Comparison of ENCODE assay signal across 11 cellular contexts in genomic region chrX:48854898-48855297, GRCh38. TPM values are rescaled to one million over a fixed set of nuclear protein-coding genes. Genes with fewer than 3 reads are reported as not detected.
DNase-seq lines count a peak whose midpoint lies in the region; ATAC-seq, FAIRE-seq and TF ChIP-seq lines count a peak whose summit lies in the region.
"Had no signal": no experiment of that assay in that cellular context is flagged by ENCODE, and none has a peak within 500 bp of the region (broad histone marks: within the 10 kb centered on the region; RNA-seq: fewer than 3 reads in every experiment).

No MANE protein-coding gene starts in this region.

- peak overlapping the region; percentile 39 for H3K4me3 Mint-ChIP-seq in WTC11
- H3K4me3 Mint-ChIP-seq: neural crest cell had no signal

- DNase-seq in D721Med (ENCODE audit: insufficient read length, low spot score): no peak
- DNase-seq in KBM-7: peak; percentile 61
- peak; percentile 20 for DNase-seq in WTC11 (ENCODE audit: low spot score)
- peak; percentile 15 for DNase-seq in iris pigment epithelial cell (ENCODE audit: low read depth)
- no peak for DNase-seq in occipital lobe (lab: John Stamatoyannopoulos, UW)
- DNase-seq in EL: no peak
- DNase-seq: Karpas-422, thyroid gland had no signal

- peaks cover 22% of the 10 kb centered on the region for H3K9me3 Mint-ChIP-seq in WTC11

- no peak for ATAC-seq in WTC11
- no peak for ATAC-seq in HG02852 (IDR thresholded peaks at IDR 0.05; ENCODE audit: unreplicated experiment)
- ATAC-seq in GM19035 (IDR thresholded peaks at IDR 0.05; ENCODE audit: unreplicated experiment): no peak

- H3K36me3 Mint-ChIP-seq in WTC11: peaks cover 17% of the 10 kb centered on the region

- H3K27me3 Mint-ChIP-seq in WTC11 (ENCODE audit: low read depth): peaks cover 3% of the 10 kb centered on the region

- POLR2A ChIA-PET in WTC11 (lab: Charles Lee): no interaction called here

- TF ChIP-seq CTCF in D721Med (IDR thresholded peaks at IDR 0.05; ENCODE audit: insufficient read depth, missing control alignments) (peak; percentile 5), WTC11 (IDR thresholded peaks at IDR 0.05) (no peak)

- FAIRE-seq in D721Med (lab: Jason Lieb, UNC): no peak

- H3K4me1 Mint-ChIP-seq in WTC11: peaks cover 7% of the 10 kb centered on the region
- H3K4me1 Mint-ChIP-seq: neural crest cell had no signal

- CTCF ChIA-PET in WTC11 (lab: Charles Lee): interaction anchor here (0.7 kb wide), 1 partner anchor 53 kb away, joined by 3 read pairs; the partner anchor contains the start of gene HDAC6

- peak overlapping the region; percentile 66 for H3K27ac Mint-ChIP-seq in WTC11

- in situ Hi-C loops in KBM-7 (cut with MboI; ENCODE audit: low pct_unique_long_range_greater_than_20kb, low sequenced_read_pairs): no loop called here

TF ChIP-seq in WTC11, 78 proteins besides CTCF, POLR2A, EP300 and RAD21 (continues in another document):
- TF ChIP-seq FOXP1 (CRISPR knock-in tag; IDR thresholded peaks at IDR 0.05; ENCODE audit: borderline replicate concordance) (no peak), AR (CRISPR knock-in tag; IDR thresholded peaks at IDR 0.05) (no peak), FOXJ3 (CRISPR knock-in tag; IDR thresholded peaks at IDR 0.05; ENCODE audit: borderline replicate concordance) (no peak), ZNF532 (CRISPR knock-in tag; IDR thresholded peaks at IDR 0.05; ENCODE audit: borderline replicate concordance) (no peak), ARID4B (CRISPR knock-in tag; IDR thresholded peaks at IDR 0.05; ENCODE audit: borderline replicate concordance) (no peak), NR2C2 (CRISPR knock-in tag; IDR thresholded peaks at IDR 0.05) (no peak), ZNF512 (CRISPR knock-in tag; IDR thresholded peaks at IDR 0.05; ENCODE audit: borderline replicate concordance) (no peak), SOX15 (CRISPR knock-in tag; IDR thresholded peaks at IDR 0.05) (no peak)

RNA-seq across cellular contexts. Expression of gene PCSK1N, which starts 19.5 kb away (rescaled TPM):
- total RNA-seq in WTC11 (2021): 7.4 to 8.0 TPM (median 7.5 TPM) in 3 replicates
- 48.7 TPM for total RNA-seq in occipital lobe

RNA-seq across cellular contexts. Expression of gene ERAS, which starts 28.6 kb away (rescaled TPM):
- total RNA-seq in WTC11 (2021) (not detected in 3 replicates), occipital lobe (not detected)
- total RNA-seq: thyroid gland had no signal

RNA-seq across cellular contexts. Expression of gene TIMM17B, which starts 42.7 kb away (rescaled TPM):
- total RNA-seq in WTC11 (2021) (99.6 to 120 TPM (median 114 TPM) in 3 replicates), occipital lobe (27.9 TPM)

RNA-seq across cellular contexts. Expression of gene PQBP1, which starts 42.8 kb away (rescaled TPM):
- total RNA-seq in WTC11 (2021) (79.4 to 81.2 TPM (median 81.2 TPM) in 3 replicates), occipital lobe (26.8 TPM)

RNA-seq across cellular contexts. Expression of gene HDAC6, which starts 53.0 kb away (rescaled TPM):
- total RNA-seq in WTC11 (2021) (58.5 to 60.3 TPM (median 59.2 TPM) in 3 replicates), occipital lobe (64.1 TPM)

Comparison
In these comparisons a context has a peak if more than half of its experiments do, and no peak if none do; other contexts are left out.
1. DNase-seq: peak in KBM-7 (single experiment), WTC11 (single experiment) and iris pigment epithelial cell (single experiment); none in D721Med (single experiment), occipital lobe (single experiment) and EL (single experiment).